ENCODE assay signal across 35 cellular contexts in genomic region chr4:172770787-172771186, GRCh38.
"Had no signal": no experiment of that assay in that cellular context is flagged by ENCODE, and none has a peak within 500 bp of the region (broad histone marks: within the 10 kb centered on the region; RNA-seq: fewer than 3 reads in every experiment).

No MANE protein-coding gene starts in this region.

- H3K4me3 ChIP-seq: MG63 had no signal

- H3K9me3 ChIP-seq: MG63 had no signal

- H3K27me3 ChIP-seq: MG63 had no signal

- DNase-seq: Kasumi-1, MG63, MM.1S, MV-4-11, NCI-H1048, NCI-H1092, NCI-H1092 treated with DMSO at 0.1 percent for 48 hours, NCI-H1105, NCI-H1105 treated with DMSO at 0.1 percent for 48 hours, NCI-H1417, NCI-H1417 treated with DMSO at 0.1 percent for 48 hours, NCI-H1436, NCI-H1436 treated with DMSO at 0.1 percent for 48 hours, NCI-H146, NCI-H1694, NCI-H1694 treated with DMSO at 0.1 percent for 48 hours, NCI-H187, NCI-H187 treated with DMSO at 0.1 percent for 48 hours, NCI-H1930, NCI-H2029, NCI-H2029 treated with DMSO at 0.1 percent for 48 hours, NCI-H2081, NCI-H2081 treated with DMSO at 0.1 percent for 48 hours, NCI-H2107, NCI-H2171 treated with DMSO at 0.1 percent for 48 hours, NCI-H2227 treated with DMSO at 0.1 percent for 48 hours, NCI-H226, NCI-H345, NCI-H446, NCI-H446 treated with DMSO at 0.1 percent for 48 hours, NCI-H510A, NCI-H510A treated with DMSO at 0.1 percent for 48 hours, NCI-H524, NCI-H524 treated with DMSO at 0.1 percent for 48 hours, NCI-H526 had no signal

- H3K36me3 ChIP-seq: MG63 had no signal
